In the genomic region with DNA sequence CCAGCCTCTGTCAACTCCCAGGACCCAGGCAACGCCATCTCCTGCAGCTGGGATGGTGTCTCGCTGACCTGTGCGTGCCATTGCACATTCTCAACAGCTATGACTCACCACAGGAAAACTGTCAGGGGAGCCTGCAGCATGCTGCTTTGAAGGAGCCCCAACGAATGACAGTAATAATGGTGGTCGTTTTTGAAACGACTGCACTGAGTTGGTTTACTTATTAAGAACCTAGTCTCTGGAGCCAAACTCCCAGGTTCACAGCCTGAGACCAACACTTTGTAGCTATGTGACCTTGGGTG, we compare ENCODE assay signal across 1 cellular context.
TF ChIP-seq lines count a peak whose summit lies in the region.

No MANE protein-coding gene starts in this region.

TF ChIP-seq in K562, 482 proteins besides CTCF, POLR2A, EP300 and RAD21 (continued from another document):
- TF ChIP-seq, protein P1, sequence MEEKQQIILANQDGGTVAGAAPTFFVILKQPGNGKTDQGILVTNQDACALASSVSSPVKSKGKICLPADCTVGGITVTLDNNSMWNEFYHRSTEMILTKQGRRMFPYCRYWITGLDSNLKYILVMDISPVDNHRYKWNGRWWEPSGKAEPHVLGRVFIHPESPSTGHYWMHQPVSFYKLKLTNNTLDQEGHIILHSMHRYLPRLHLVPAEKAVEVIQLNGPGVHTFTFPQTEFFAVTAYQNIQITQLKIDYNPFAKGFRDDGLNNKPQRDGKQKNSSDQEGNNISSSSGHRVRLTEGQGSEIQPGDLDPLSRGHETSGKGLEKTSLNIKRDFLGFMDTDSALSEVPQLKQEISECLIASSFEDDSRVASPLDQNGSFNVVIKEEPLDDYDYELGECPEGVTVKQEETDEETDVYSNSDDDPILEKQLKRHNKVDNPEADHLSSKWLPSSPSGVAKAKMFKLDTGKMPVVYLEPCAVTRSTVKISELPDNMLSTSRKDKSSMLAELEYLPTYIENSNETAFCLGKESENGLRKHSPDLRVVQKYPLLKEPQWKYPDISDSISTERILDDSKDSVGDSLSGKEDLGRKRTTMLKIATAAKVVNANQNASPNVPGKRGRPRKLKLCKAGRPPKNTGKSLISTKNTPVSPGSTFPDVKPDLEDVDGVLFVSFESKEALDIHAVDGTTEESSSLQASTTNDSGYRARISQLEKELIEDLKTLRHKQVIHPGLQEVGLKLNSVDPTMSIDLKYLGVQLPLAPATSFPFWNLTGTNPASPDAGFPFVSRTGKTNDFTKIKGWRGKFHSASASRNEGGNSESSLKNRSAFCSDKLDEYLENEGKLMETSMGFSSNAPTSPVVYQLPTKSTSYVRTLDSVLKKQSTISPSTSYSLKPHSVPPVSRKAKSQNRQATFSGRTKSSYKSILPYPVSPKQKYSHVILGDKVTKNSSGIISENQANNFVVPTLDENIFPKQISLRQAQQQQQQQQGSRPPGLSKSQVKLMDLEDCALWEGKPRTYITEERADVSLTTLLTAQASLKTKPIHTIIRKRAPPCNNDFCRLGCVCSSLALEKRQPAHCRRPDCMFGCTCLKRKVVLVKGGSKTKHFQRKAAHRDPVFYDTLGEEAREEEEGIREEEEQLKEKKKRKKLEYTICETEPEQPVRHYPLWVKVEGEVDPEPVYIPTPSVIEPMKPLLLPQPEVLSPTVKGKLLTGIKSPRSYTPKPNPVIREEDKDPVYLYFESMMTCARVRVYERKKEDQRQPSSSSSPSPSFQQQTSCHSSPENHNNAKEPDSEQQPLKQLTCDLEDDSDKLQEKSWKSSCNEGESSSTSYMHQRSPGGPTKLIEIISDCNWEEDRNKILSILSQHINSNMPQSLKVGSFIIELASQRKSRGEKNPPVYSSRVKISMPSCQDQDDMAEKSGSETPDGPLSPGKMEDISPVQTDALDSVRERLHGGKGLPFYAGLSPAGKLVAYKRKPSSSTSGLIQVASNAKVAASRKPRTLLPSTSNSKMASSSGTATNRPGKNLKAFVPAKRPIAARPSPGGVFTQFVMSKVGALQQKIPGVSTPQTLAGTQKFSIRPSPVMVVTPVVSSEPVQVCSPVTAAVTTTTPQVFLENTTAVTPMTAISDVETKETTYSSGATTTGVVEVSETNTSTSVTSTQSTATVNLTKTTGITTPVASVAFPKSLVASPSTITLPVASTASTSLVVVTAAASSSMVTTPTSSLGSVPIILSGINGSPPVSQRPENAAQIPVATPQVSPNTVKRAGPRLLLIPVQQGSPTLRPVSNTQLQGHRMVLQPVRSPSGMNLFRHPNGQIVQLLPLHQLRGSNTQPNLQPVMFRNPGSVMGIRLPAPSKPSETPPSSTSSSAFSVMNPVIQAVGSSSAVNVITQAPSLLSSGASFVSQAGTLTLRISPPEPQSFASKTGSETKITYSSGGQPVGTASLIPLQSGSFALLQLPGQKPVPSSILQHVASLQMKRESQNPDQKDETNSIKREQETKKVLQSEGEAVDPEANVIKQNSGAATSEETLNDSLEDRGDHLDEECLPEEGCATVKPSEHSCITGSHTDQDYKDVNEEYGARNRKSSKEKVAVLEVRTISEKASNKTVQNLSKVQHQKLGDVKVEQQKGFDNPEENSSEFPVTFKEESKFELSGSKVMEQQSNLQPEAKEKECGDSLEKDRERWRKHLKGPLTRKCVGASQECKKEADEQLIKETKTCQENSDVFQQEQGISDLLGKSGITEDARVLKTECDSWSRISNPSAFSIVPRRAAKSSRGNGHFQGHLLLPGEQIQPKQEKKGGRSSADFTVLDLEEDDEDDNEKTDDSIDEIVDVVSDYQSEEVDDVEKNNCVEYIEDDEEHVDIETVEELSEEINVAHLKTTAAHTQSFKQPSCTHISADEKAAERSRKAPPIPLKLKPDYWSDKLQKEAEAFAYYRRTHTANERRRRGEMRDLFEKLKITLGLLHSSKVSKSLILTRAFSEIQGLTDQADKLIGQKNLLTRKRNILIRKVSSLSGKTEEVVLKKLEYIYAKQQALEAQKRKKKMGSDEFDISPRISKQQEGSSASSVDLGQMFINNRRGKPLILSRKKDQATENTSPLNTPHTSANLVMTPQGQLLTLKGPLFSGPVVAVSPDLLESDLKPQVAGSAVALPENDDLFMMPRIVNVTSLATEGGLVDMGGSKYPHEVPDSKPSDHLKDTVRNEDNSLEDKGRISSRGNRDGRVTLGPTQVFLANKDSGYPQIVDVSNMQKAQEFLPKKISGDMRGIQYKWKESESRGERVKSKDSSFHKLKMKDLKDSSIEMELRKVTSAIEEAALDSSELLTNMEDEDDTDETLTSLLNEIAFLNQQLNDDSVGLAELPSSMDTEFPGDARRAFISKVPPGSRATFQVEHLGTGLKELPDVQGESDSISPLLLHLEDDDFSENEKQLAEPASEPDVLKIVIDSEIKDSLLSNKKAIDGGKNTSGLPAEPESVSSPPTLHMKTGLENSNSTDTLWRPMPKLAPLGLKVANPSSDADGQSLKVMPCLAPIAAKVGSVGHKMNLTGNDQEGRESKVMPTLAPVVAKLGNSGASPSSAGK (IDR thresholded peaks at IDR 0.05), result 0 out of 2 replicates have a peak, but pooled peaks have one; percentile 32
- no peak for TF ChIP-seq RBM25 (IDR thresholded peaks at IDR 0.05; ENCODE audit: low read depth, low read length, severe bottlenecking)
- TF ChIP-seq, protein P2, sequence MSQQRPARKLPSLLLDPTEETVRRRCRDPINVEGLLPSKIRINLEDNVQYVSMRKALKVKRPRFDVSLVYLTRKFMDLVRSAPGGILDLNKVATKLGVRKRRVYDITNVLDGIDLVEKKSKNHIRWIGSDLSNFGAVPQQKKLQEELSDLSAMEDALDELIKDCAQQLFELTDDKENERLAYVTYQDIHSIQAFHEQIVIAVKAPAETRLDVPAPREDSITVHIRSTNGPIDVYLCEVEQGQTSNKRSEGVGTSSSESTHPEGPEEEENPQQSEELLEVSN (IDR thresholded peaks at IDR 0.05; ENCODE audit: borderline replicate concordance in 1 of 2, extremely low read depth in 1 of 2, insufficient read depth in 1 of 2, insufficient read length in 1 of 2, low read depth in 1 of 2, low read length in 1 of 2, poor library complexity in 1 of 2, severe bottlenecking in 1 of 2), result peak in 1 of 2 experiments; percentile 36
- TF ChIP-seq MEIS2 (IDR thresholded peaks at IDR 0.05; ENCODE audit: partially characterized antibody), result peak; percentile 24
- peak; percentile 28; the same call in 1 of the 2 replicates for TF ChIP-seq SMARCA4 (IDR thresholded peaks at IDR 0.05)
- TF ChIP-seq SMARCC2 (IDR thresholded peaks at IDR 0.05; ENCODE audit: low read depth), result no peak
- no peak for TF ChIP-seq KAT7 (CRISPR knock-in tag; IDR thresholded peaks at IDR 0.05; ENCODE audit: borderline replicate concordance)
- TF ChIP-seq, protein P3, sequence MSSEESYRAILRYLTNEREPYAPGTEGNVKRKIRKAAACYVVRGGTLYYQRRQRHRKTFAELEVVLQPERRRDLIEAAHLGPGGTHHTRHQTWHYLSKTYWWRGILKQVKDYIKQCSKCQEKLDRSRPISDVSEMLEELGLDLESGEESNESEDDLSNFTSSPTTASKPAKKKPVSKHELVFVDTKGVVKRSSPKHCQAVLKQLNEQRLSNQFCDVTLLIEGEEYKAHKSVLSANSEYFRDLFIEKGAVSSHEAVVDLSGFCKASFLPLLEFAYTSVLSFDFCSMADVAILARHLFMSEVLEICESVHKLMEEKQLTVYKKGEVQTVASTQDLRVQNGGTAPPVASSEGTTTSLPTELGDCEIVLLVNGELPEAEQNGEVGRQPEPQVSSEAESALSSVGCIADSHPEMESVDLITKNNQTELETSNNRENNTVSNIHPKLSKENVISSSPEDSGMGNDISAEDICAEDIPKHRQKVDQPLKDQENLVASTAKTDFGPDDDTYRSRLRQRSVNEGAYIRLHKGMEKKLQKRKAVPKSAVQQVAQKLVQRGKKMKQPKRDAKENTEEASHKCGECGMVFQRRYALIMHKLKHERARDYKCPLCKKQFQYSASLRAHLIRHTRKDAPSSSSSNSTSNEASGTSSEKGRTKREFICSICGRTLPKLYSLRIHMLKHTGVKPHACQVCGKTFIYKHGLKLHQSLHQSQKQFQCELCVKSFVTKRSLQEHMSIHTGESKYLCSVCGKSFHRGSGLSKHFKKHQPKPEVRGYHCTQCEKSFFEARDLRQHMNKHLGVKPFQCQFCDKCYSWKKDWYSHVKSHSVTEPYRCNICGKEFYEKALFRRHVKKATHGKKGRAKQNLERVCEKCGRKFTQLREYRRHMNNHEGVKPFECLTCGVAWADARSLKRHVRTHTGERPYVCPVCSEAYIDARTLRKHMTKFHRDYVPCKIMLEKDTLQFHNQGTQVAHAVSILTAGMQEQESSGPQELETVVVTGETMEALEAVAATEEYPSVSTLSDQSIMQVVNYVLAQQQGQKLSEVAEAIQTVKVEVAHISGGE (CRISPR knock-in tag; IDR thresholded peaks at IDR 0.05), result no peak
- peak; percentile 43; the same call in 1 of the 2 replicates for TF ChIP-seq BHLHE40 (IDR thresholded peaks at IDR 0.05; ENCODE audit: low read length)
- TF ChIP-seq, protein P4, sequence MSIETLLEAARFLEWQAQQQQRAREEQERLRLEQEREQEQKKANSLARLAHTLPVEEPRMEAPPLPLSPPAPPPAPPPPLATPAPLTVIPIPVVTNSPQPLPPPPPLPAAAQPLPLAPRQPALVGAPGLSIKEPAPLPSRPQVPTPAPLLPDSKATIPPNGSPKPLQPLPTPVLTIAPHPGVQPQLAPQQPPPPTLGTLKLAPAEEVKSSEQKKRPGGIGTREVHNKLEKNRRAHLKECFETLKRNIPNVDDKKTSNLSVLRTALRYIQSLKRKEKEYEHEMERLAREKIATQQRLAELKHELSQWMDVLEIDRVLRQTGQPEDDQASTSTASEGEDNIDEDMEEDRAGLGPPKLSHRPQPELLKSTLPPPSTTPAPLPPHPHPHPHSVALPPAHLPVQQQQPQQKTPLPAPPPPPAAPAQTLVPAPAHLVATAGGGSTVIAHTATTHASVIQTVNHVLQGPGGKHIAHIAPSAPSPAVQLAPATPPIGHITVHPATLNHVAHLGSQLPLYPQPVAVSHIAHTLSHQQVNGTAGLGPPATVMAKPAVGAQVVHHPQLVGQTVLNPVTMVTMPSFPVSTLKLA (conservative IDR thresholded peaks at IDR 0.05), result peak in 1 of 2 experiments; percentile 59; a peak in 2 of 4 replicates
- no peak for TF ChIP-seq ZNF79 (CRISPR knock-in tag; IDR thresholded peaks at IDR 0.05; ENCODE audit: low read depth)
- no peak for TF ChIP-seq HMG20B (CRISPR knock-in tag; IDR thresholded peaks at IDR 0.05)
- no peak for TF ChIP-seq NCOA4 (IDR thresholded peaks at IDR 0.05; ENCODE audit: partially characterized antibody)
- no peak for TF ChIP-seq MBD2 (IDR thresholded peaks at IDR 0.05; ENCODE audit: borderline replicate concordance, low read depth)
- TF ChIP-seq, protein P5, sequence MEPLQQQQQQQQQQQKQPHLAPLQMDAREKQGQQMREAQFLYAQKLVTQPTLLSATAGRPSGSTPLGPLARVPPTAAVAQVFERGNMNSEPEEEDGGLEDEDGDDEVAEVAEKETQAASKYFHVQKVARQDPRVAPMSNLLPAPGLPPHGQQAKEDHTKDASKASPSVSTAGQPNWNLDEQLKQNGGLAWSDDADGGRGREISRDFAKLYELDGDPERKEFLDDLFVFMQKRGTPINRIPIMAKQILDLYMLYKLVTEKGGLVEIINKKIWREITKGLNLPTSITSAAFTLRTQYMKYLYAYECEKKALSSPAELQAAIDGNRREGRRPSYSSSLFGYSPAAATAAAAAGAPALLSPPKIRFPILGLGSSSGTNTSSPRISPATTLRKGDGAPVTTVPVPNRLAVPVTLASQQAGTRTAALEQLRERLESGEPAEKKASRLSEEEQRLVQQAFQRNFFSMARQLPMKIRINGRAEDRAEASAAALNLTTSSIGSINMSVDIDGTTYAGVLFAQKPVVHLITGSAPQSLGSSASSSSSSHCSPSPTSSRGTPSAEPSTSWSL (CRISPR knock-in tag; IDR thresholded peaks at IDR 0.05; ENCODE audit: borderline replicate concordance), result no peak
- TF ChIP-seq SMAD2 (IDR thresholded peaks at IDR 0.05; ENCODE audit: low read depth, low read length), result no peak
- no peak for TF ChIP-seq NCOA6 (IDR thresholded peaks at IDR 0.05)
